ENCODE assay signal across 18 cellular contexts in the genomic region with DNA sequence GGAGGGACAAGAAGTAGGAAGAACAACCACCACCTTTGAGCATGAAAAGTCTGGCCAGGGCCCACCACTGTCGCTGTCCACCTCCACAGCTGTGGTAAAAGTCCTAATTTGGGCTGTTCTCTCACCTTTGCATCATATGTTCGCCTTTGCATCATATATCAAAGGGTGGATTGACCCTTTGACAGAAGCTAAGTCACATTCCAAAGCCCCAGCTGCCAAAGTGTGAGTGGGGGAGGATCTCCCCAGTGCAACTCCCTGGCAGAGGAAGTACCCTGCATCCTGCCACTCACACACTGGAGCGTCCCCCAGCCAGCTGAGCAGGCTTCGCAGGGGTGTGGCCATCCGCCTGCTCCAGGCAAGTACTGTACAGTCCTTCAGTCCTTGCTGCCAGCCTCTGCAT. TPM values are rescaled to one million over a fixed set of nuclear protein-coding genes. Genes with fewer than 3 reads are reported as not detected.
DNase-seq lines count a peak whose midpoint lies in the region; ATAC-seq and TF ChIP-seq lines count a peak whose summit lies in the region.
"Had no signal": no experiment of that assay in that cellular context is flagged by ENCODE, and none has a peak within 500 bp of the region (broad histone marks: within the 10 kb centered on the region; RNA-seq: fewer than 3 reads in every experiment).

No MANE protein-coding gene starts in this region.

- CTCF ChIA-PET in Calu3 (lab: Charles Lee), result no interaction called here
- CTCF ChIA-PET in HCT116 (lab: Charles Lee), result interaction anchor here (1.5 to 1.8 kb wide), 2 partner anchors 12 to 14 kb away, joined by 4 to 7 read pairs; a partner anchor contains a TSS
- CTCF ChIA-PET in CD8-positive, alpha-beta memory T cell (lab: Charles Lee), result interaction anchor here (1.1 to 3.6 kb wide), 2 partner anchors 13 to 21 kb away, joined by 3 to 12 read pairs; a partner anchor contains a TSS

- no peak overlapping the region for H3K4me3 Mint-ChIP-seq in Calu3 (ENCODE audit: low read depth, unreplicated experiment)
- no peak overlapping the region for H3K4me3 Mint-ChIP-seq in CD8-positive, alpha-beta memory T cell
- H3K4me3 Mint-ChIP-seq: activated B cell treated with CpG ODN at 0.5 μM for 24 hours, HFFc6 had no signal

- BruUV-seq in Calu3 (replicated peaks; lab: Mats Ljungman, UMichigan) (no TSS peak), HCT116 (replicated peaks; lab: Mats Ljungman, UMichigan) (no TSS peak)

- H3K9me2 ChIP-seq in HCT116 (ENCODE audit: insufficient read depth), result no peaks in the 10 kb centered on the region

- no peaks in the 10 kb centered on the region for H3K9me3 ChIP-seq in HCT116 (ENCODE audit: control insufficient read depth in 1 of 2, insufficient read depth in 1 of 2, low read depth in 1 of 2, low read length in 2 of 2)
- no peaks in the 10 kb centered on the region for H3K9me3 ChIP-seq in BE2C
- no peaks in the 10 kb centered on the region for H3K9me3 ChIP-seq in CD8-positive, alpha-beta memory T cell (ENCODE audit: low read length)
- H3K9me3 ChIP-seq: left ventricle myocardium inferior, ovary, suprapubic skin had no signal

- no peaks in the 10 kb centered on the region for H3K4me1 Mint-ChIP-seq in Calu3 (ENCODE audit: low read depth, unreplicated experiment)
- peaks cover 0 to 8% (median 7%) of the 10 kb centered on the region in 3 donors for H3K4me1 Mint-ChIP-seq in CD8-positive, alpha-beta memory T cell

- no peak overlapping the region for H3K27ac Mint-ChIP-seq in Calu3 (ENCODE audit: unreplicated experiment)
- peak overlapping the region in 1 of 8 donors; percentile 3 for H3K27ac Mint-ChIP-seq in CD8-positive, alpha-beta memory T cell
- H3K27ac Mint-ChIP-seq: activated B cell treated with CpG ODN at 0.5 μM for 24 hours, HFFc6 had no signal

- no peak overlapping the region for H3K9ac ChIP-seq in HCT116 (ENCODE audit: low read length)

- H3K27me3 Mint-ChIP-seq in Calu3 (ENCODE audit: unreplicated experiment), result peaks cover 40% of the 10 kb centered on the region
- H3K27me3 Mint-ChIP-seq in CD8-positive, alpha-beta memory T cell, result peaks cover 4 to 31% of the 10 kb centered on the region in 2 donors

- H3K36me3 Mint-ChIP-seq in Calu3 (ENCODE audit: insufficient read depth, unreplicated experiment), result no peaks in the 10 kb centered on the region
- H3K36me3 Mint-ChIP-seq in CD8-positive, alpha-beta memory T cell, result peaks cover 0 to 3% (median 0%) of the 10 kb centered on the region in 3 donors

- no peak for TF ChIP-seq RAD21 in HCT116 (IDR thresholded peaks at IDR 0.05; ENCODE audit: low read depth)

- POLR2A ChIA-PET in HCT116 (lab: Charles Lee), result interaction anchor here (1.6 kb wide), 1 partner anchor 13 kb away, joined by 3 read pairs; a partner anchor contains a TSS
- POLR2A ChIA-PET in CD8-positive, alpha-beta memory T cell (lab: Charles Lee), result no interaction called here

- H3K27ac ChIP-seq in HCT116 (ENCODE audit: low read depth, low read length), result no peak overlapping the region
- H3K27ac ChIP-seq in CD8-positive, alpha-beta memory T cell (ENCODE audit: low read depth, low read length), result no peak overlapping the region
- H3K27ac ChIP-seq: left ventricle myocardium inferior, ovary, suprapubic skin had no signal

- H3K9me3 Mint-ChIP-seq in Calu3 (ENCODE audit: low read depth, unreplicated experiment), result no peaks in the 10 kb centered on the region
- H3K9me3 Mint-ChIP-seq in CD8-positive, alpha-beta memory T cell, result no peaks in the 10 kb centered on the region
- H3K9me3 Mint-ChIP-seq: activated B cell treated with CpG ODN at 0.5 μM for 24 hours, HFFc6 had no signal

- H3K4me3 ChIP-seq in HCT116 (replicated peaks in 1 of 2; ENCODE audit: low read depth in 1 of 2, low read length in 2 of 2), result no peak overlapping the region
- H3K4me3 ChIP-seq in BE2C (ENCODE audit: low read depth, low read length), result no peak overlapping the region
- no peak overlapping the region for H3K4me3 ChIP-seq in CD8-positive, alpha-beta memory T cell (ENCODE audit: low read length)
- H3K4me3 ChIP-seq: left ventricle myocardium inferior, ovary, suprapubic skin had no signal

- DNase-seq in Calu3 (peak; percentile 4), HCT116 (ENCODE audit: low read depth, low spot score) (no peak), NCI-H82 treated with DMSO at 0.1 percent for 48 hours (lab: John Stamatoyannopoulos, UW; ENCODE audit: unreplicated experiment) (peak; percentile 48), BE2C (no peak), posterior cingulate gyrus (no peak)
- DNase-seq in CD8-positive, alpha-beta memory T cell, result no peak
- DNase-seq: activated B cell treated with CpG ODN at 0.5 μM for 24 hours; foreskin melanocyte; HFFc6; left ventricle myocardium inferior; NCI-H1092 treated with DMSO at 0.1 percent for 48 hours; NCI-H2171 treated with DMSO at 0.1 percent for 48 hours; ovary; stimulated activated CD4-positive, alpha-beta T cell treated with anti-CD3 and anti-CD28 coated beads, Interleukin-4, amount 100 ng/mL, for 1 hour had no signal

- no peaks in the 10 kb centered on the region for H3K36me3 ChIP-seq in HCT116 (ENCODE audit: control insufficient read depth in 1 of 2, insufficient read depth in 2 of 2, low read length in 2 of 2)
- H3K36me3 ChIP-seq in BE2C, result no peaks in the 10 kb centered on the region
- H3K36me3 ChIP-seq in CD8-positive, alpha-beta memory T cell (ENCODE audit: insufficient read depth, low read length), result no peaks in the 10 kb centered on the region
- H3K36me3 ChIP-seq: left ventricle myocardium inferior, ovary, suprapubic skin had no signal

- no peaks in the 10 kb centered on the region for H3K79me2 ChIP-seq in HCT116 (ENCODE audit: insufficient read depth, low read length)

- H3K4me2 ChIP-seq in HCT116 (ENCODE audit: low read length), result no peak overlapping the region

- no peak for ATAC-seq in HCT116
- ATAC-seq in esophagus mucosa, result peak; percentile 73
- no peak for ATAC-seq in HG03342 (IDR thresholded peaks at IDR 0.05; ENCODE audit: unreplicated experiment)
- ATAC-seq: Panc1 had no signal

- H4K20me1 ChIP-seq in HCT116 (ENCODE audit: insufficient read depth), result no peaks in the 10 kb centered on the region

- no peak overlapping the region for H2AFZ ChIP-seq in HCT116 (ENCODE audit: low read depth, low read length, poor library complexity, severe bottlenecking)

- RAD21 ChIA-PET in HCT116 (lab: Charles Lee; ENCODE audit: low non-redundant PET in 1 of 2, low total read pairs in 2 of 2, uncharacterized antibody in 2 of 2, unreplicated experiment in 2 of 2), result no interaction called here

- intact Hi-C loops in Calu3 (cut with micrococcal nuclease; ENCODE audit: unreplicated experiment), result no loop called here
- intact Hi-C loops in HCT116 (cut with micrococcal nuclease), result loop anchor here (10.0 kb wide), 1 partner anchor 228 kb away; no protein-coding TSS in a partner anchor
- intact Hi-C loops in posterior cingulate gyrus (cut with DNase I), result no loop called here

- H3K4me1 ChIP-seq in HCT116 (ENCODE audit: control insufficient read depth in 1 of 2, insufficient read depth in 2 of 2, low read length in 2 of 2), result peaks cover 5 to 6% of the 10 kb centered on the region in 2 experiments; a peak in 2 of 4 replicates
- H3K4me1 ChIP-seq in BE2C, result no peaks in the 10 kb centered on the region
- H3K4me1 ChIP-seq in CD8-positive, alpha-beta memory T cell (ENCODE audit: insufficient read depth, low read length), result no peaks in the 10 kb centered on the region

- TF ChIP-seq CTCF in Calu3 (IDR thresholded peaks at IDR 0.05; ENCODE audit: unreplicated experiment) (no peak), HCT116 (IDR thresholded peaks at IDR 0.05 in 2 of 3, conservative IDR thresholded peaks at IDR 0.05 in 1 of 3; ENCODE audit: borderline replicate concordance in 1 of 3, insufficient read depth in 1 of 3, low read depth in 2 of 3, low read length in 2 of 3) (no peak), BE2C (IDR thresholded peaks at IDR 0.05; ENCODE audit: low read depth, low read length) (no peak)

- no peak for TF ChIP-seq POLR2A in HCT116 (IDR thresholded peaks at IDR 0.05; ENCODE audit: borderline replicate concordance, extremely low read depth, insufficient read depth, insufficient read length)

- H3K27me3 ChIP-seq in HCT116 (ENCODE audit: insufficient read depth, low read length) (no peaks in the 10 kb centered on the region), BE2C (no peaks in the 10 kb centered on the region)
- no peaks in the 10 kb centered on the region for H3K27me3 ChIP-seq in CD8-positive, alpha-beta memory T cell (ENCODE audit: insufficient read depth, low read length, poor library complexity, severe bottlenecking)
- H3K27me3 ChIP-seq: ovary had no signal

TF ChIP-seq in HCT116, 20 proteins besides CTCF, POLR2A, EP300 and RAD21:
- TF ChIP-seq ZFX (IDR thresholded peaks at IDR 0.05), result no peak
- peak; percentile 16 for TF ChIP-seq TCF7L2 (IDR thresholded peaks at IDR 0.05; ENCODE audit: borderline replicate concordance, extremely low read depth, insufficient read depth, insufficient read length)

RNA-seq across cellular contexts. Expression of a gene that starts 12.7 kb away (rescaled TPM):
- total RNA-seq in Calu3 (2022) (42.3 and 53.5 TPM in 2 replicates), HCT116 (2021; ENCODE audit: unreplicated experiment) (43.5 TPM), esophagus mucosa (13.8 TPM)
- 16.7 and 18.5 TPM in 2 replicates for polyA plus RNA-seq in HCT116 (2012)
- polyA plus RNA-seq in BE2C (2012; ENCODE audit: insufficient read depth, insufficient read length, low read depth), result 0.54 TPM
- 10 to 100 TPM; 12.5 to 13.4 TPM for total RNA-seq in CD8-positive, alpha-beta memory T cell
- polyA plus RNA-seq in CD8-positive, alpha-beta memory T cell, result 15.9 TPM

RNA-seq across cellular contexts. Expression of a gene that starts 18.9 kb away (rescaled TPM):
- total RNA-seq in Calu3 (2022), result 25.2 and 27.7 TPM in 2 replicates
- total RNA-seq in HCT116 (2021; ENCODE audit: unreplicated experiment), result 31.6 TPM
- polyA plus RNA-seq in HCT116 (2012), result 14.6 TPM in 2 replicates
- total RNA-seq in esophagus mucosa, result 20.6 TPM
- 8.7 TPM for polyA plus RNA-seq in BE2C (2012; ENCODE audit: insufficient read depth, insufficient read length, low read depth)
- total RNA-seq in CD8-positive, alpha-beta memory T cell, result 10 to 100 TPM; 31.7 to 32.6 TPM
- 24.1 TPM for polyA plus RNA-seq in CD8-positive, alpha-beta memory T cell

Comparison
In these comparisons a context has a peak if more than half of its experiments do, and no peak if none do; other contexts are left out.
1. DNase-seq: peak in Calu3 (single experiment) and NCI-H82 treated with DMSO at 0.1 percent for 48 hours (single experiment); none in HCT116 (single experiment), BE2C (single experiment), CD8-positive, alpha-beta memory T cell (0 of 5) and posterior cingulate gyrus (0 of 10).